26 cellular contexts compared by ENCODE assay signal in the genomic region with DNA sequence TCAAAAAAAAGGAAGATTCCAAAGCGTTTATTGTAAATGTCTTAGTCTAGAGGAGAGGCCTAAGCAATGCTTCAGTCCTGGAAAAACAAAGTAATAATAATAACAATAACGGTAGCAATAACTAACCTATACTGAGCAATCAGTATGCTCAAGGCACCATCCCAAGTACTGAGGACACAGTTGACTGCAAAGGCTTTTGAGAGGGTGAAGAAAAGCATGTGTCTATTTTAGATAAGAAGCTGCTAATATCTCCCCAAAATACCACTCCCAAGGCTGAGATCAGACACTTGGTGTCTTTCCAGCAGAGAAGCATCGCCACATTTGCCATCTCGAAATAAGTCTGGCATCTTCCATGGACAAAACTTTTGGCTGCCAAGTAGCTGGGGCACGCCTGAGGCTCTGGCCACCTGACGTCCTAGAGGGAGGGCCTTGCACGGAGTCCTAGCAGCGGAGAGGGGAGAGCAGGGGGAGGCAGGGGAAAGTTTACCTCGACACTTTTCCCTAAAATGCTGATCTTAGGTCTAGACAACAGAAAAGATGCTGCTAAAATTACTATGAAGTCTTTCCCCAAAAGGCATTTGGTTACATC. TPM values are rescaled to one million over a fixed set of nuclear protein-coding genes. Genes with fewer than 3 reads are reported as not detected.
"Had no signal": no experiment of that assay in that cellular context is flagged by ENCODE, and none has a peak within 500 bp of the region (broad histone marks: within the 10 kb centered on the region; RNA-seq: fewer than 3 reads in every experiment).

No MANE protein-coding gene starts in this region.

- H3K4me1 ChIP-seq: ascending aorta, upper lobe of right lung had no signal

- H3K36me3 Mint-ChIP-seq: activated naive CD4-positive, alpha-beta T cell treated with anti-CD3 and anti-CD28 coated beads, Interleukin-2, amount 10 ng/mL, durations not matched to agents 7 days and 5 days; activated naive CD8-positive, alpha-beta T cell treated with anti-CD3 and anti-CD28 coated beads, Interleukin-2, amount 10 ng/mL, durations not matched to agents 7 days and 5 days; mesothelial cell of epicardium; naive thymus-derived CD8-positive, alpha-beta T cell; stimulated activated naive B cell treated with anti-CD40 and anti-IgM and Interleukin-4, amounts not matched to agents 10 μg/mL and 1 μg/mL and 100 μg/mL, for 72 hours had no signal

- H3K36me3 ChIP-seq: ascending aorta, sigmoid colon, stomach, thyroid gland, upper lobe of right lung, WERI-Rb-1 had no signal

- H3K9me3 ChIP-seq: ascending aorta, sigmoid colon, stomach, thyroid gland, upper lobe of right lung had no signal

- H3K4me3 Mint-ChIP-seq: activated naive CD4-positive, alpha-beta T cell treated with anti-CD3 and anti-CD28 coated beads, Interleukin-2, amount 10 ng/mL, durations not matched to agents 7 days and 5 days; activated naive CD8-positive, alpha-beta T cell treated with anti-CD3 and anti-CD28 coated beads, Interleukin-2, amount 10 ng/mL, durations not matched to agents 7 days and 5 days; mesothelial cell of epicardium; naive thymus-derived CD8-positive, alpha-beta T cell; stimulated activated naive B cell treated with anti-CD40 and anti-IgM and Interleukin-4, amounts not matched to agents 10 μg/mL and 1 μg/mL and 100 μg/mL, for 72 hours had no signal

- ATAC-seq: activated CD4-positive, CD25-positive, alpha-beta regulatory T cell treated with anti-CD3 and anti-CD28 coated beads, Interleukin-2, amount 50 U/mL, for 24 hours; esophagus mucosa; naive thymus-derived CD8-positive, alpha-beta T cell; stimulated activated naive B cell treated with anti-CD40 and anti-IgM and Interleukin-4, amounts not matched to agents 10 μg/mL and 1 μg/mL and 100 μg/mL, for 72 hours; upper lobe of right lung had no signal

- H3K27ac ChIP-seq: ascending aorta, sigmoid colon, SK-N-MC, stomach, thyroid gland, upper lobe of right lung, WERI-Rb-1 had no signal

- H3K9me3 Mint-ChIP-seq: activated naive CD4-positive, alpha-beta T cell treated with anti-CD3 and anti-CD28 coated beads, Interleukin-2, amount 10 ng/mL, durations not matched to agents 7 days and 5 days; activated naive CD8-positive, alpha-beta T cell treated with anti-CD3 and anti-CD28 coated beads, Interleukin-2, amount 10 ng/mL, durations not matched to agents 7 days and 5 days; mesothelial cell of epicardium; naive thymus-derived CD8-positive, alpha-beta T cell; stimulated activated naive B cell treated with anti-CD40 and anti-IgM and Interleukin-4, amounts not matched to agents 10 μg/mL and 1 μg/mL and 100 μg/mL, for 72 hours had no signal

- H3K4me3 ChIP-seq: ascending aorta, sigmoid colon, SK-N-MC, stomach, thyroid gland, upper lobe of right lung had no signal

- H3K27ac Mint-ChIP-seq: activated naive CD4-positive, alpha-beta T cell treated with anti-CD3 and anti-CD28 coated beads, Interleukin-2, amount 10 ng/mL, durations not matched to agents 7 days and 5 days; activated naive CD8-positive, alpha-beta T cell treated with anti-CD3 and anti-CD28 coated beads, Interleukin-2, amount 10 ng/mL, durations not matched to agents 7 days and 5 days; mesothelial cell of epicardium; naive thymus-derived CD8-positive, alpha-beta T cell; stimulated activated naive B cell treated with anti-CD40 and anti-IgM and Interleukin-4, amounts not matched to agents 10 μg/mL and 1 μg/mL and 100 μg/mL, for 72 hours had no signal

- H3K4me1 Mint-ChIP-seq: activated naive CD4-positive, alpha-beta T cell treated with anti-CD3 and anti-CD28 coated beads, Interleukin-2, amount 10 ng/mL, durations not matched to agents 7 days and 5 days; activated naive CD8-positive, alpha-beta T cell treated with anti-CD3 and anti-CD28 coated beads, Interleukin-2, amount 10 ng/mL, durations not matched to agents 7 days and 5 days; naive thymus-derived CD8-positive, alpha-beta T cell; stimulated activated naive B cell treated with anti-CD40 and anti-IgM and Interleukin-4, amounts not matched to agents 10 μg/mL and 1 μg/mL and 100 μg/mL, for 72 hours had no signal

- H3K27me3 Mint-ChIP-seq: activated naive CD4-positive, alpha-beta T cell treated with anti-CD3 and anti-CD28 coated beads, Interleukin-2, amount 10 ng/mL, durations not matched to agents 7 days and 5 days; activated naive CD8-positive, alpha-beta T cell treated with anti-CD3 and anti-CD28 coated beads, Interleukin-2, amount 10 ng/mL, durations not matched to agents 7 days and 5 days; stimulated activated naive B cell treated with anti-CD40 and anti-IgM and Interleukin-4, amounts not matched to agents 10 μg/mL and 1 μg/mL and 100 μg/mL, for 72 hours had no signal

- DNase-seq: activated CD4-positive, alpha-beta T cell treated with anti-CD3 and anti-CD28 coated beads for 48 hours; activated CD4-positive, alpha-beta T cell treated with anti-CD3 and anti-CD28 coated beads, Interleukin-2, amount 50 U/mL, for 48 hours; activated CD8-positive, alpha-beta memory T cell treated with anti-CD3 and anti-CD28 coated beads, Interleukin-2, amount 50 U/mL, for 4 hours; activated gamma-delta T cell; activated naive CD4-positive, alpha-beta T cell treated with anti-CD3 and anti-CD28 coated beads, Interleukin-2, amount 10 ng/mL, durations not matched to agents 7 days and 5 days; activated naive CD8-positive, alpha-beta T cell treated with anti-CD3 and anti-CD28 coated beads, Interleukin-2, amount 10 ng/mL, durations not matched to agents 7 days and 5 days; activated T-cell treated with anti-CD3 and anti-CD28 coated beads, Interleukin-2, amount 50 U/mL, for 1 hour; central memory CD4-positive, alpha-beta T cell; foreskin fibroblast; naive thymus-derived CD8-positive, alpha-beta T cell; posterior cingulate gyrus; sigmoid colon; stimulated activated CD4-positive, alpha-beta T cell treated with anti-CD3 and anti-CD28 coated beads, Interleukin-15, amount 100 ng/mL, for 24 hours; stimulated activated CD4-positive, alpha-beta T cell treated with anti-CD3 and anti-CD28 coated beads, Interleukin-2, amount 100 ng/mL, for 24 hours; stimulated activated naive B cell treated with anti-CD40 and anti-IgM and Interleukin-4, amounts not matched to agents 10 μg/mL and 1 μg/mL and 100 μg/mL, for 72 hours; stomach; thyroid gland; upper lobe of right lung; WERI-Rb-1 had no signal

- H3K27me3 ChIP-seq: ascending aorta, sigmoid colon, stomach, thyroid gland, upper lobe of right lung had no signal

RNA-seq across cellular contexts. Expression of a gene that starts 39.0 kb away (rescaled TPM):
- total RNA-seq: activated CD8-positive, alpha-beta memory T cell treated with anti-CD3 and anti-CD28 coated beads for 36 hours; naive thymus-derived CD8-positive, alpha-beta T cell; T-helper 1 cell treated with Interleukin-12 subunit alpha and Interleukin-12 subunit beta and Interleukin-4 antibody, amounts not matched to agents 30 ng/mL and 1 ng/mL, for 36 hours had no signal
- polyA plus RNA-seq: naive thymus-derived CD8-positive, alpha-beta T cell had no signal
